ENCODE assay signal across 6 cellular contexts in genomic region chr15:32434102-32434963, GRCh38. TPM values are rescaled to one million over a fixed set of nuclear protein-coding genes. Genes with fewer than 3 reads are reported as not detected.
"Had no signal": no experiment of that assay in that cellular context is flagged by ENCODE, and none has a peak within 500 bp of the region (broad histone marks: within the 10 kb centered on the region; RNA-seq: fewer than 3 reads in every experiment).

No MANE protein-coding gene starts in this region.

RNA-seq across cellular contexts. Expression of gene GOLGA8O, which starts 21.1 kb away (rescaled TPM):
- total RNA-seq: lung microvascular endothelial cell had no signal
- polyA plus RNA-seq: neural cell had no signal

RNA-seq across cellular contexts. Expression of gene GOLGA8K, which starts 31.2 kb away (rescaled TPM):
- total RNA-seq: gastrocnemius medialis, hepatocyte, lung microvascular endothelial cell, skeletal muscle tissue had no signal
- polyA plus RNA-seq: fibroblast of lung, hepatocyte had no signal
